Comparison of ENCODE assay signal across 18 cellular contexts in genomic region chr10:22278441-22278782, GRCh38. TPM values are rescaled to one million over a fixed set of nuclear protein-coding genes. Genes with fewer than 3 reads are reported as not detected.
DNase-seq lines count a peak whose midpoint lies in the region; ATAC-seq and TF ChIP-seq lines count a peak whose summit lies in the region.
"Had no signal": no experiment of that assay in that cellular context is flagged by ENCODE, and none has a peak within 500 bp of the region (broad histone marks: within the 10 kb centered on the region; RNA-seq: fewer than 3 reads in every experiment).

No MANE protein-coding gene starts in this region.

- peaks cover 8% of the 10 kb centered on the region for H3K4me1 ChIP-seq in neural progenitor cell
- no peaks in the 10 kb centered on the region for H3K4me1 ChIP-seq in CD4-positive, alpha-beta memory T cell (ENCODE audit: insufficient read depth, low read length)

- POLR2A ChIA-PET in CD4-positive, alpha-beta memory T cell (lab: Charles Lee; ENCODE audit: partially characterized antibody), result no interaction called here

- no peaks in the 10 kb centered on the region for H3K4me1 Mint-ChIP-seq in Calu3 (ENCODE audit: low read depth, unreplicated experiment)
- peaks cover 10% of the 10 kb centered on the region for H3K4me1 Mint-ChIP-seq in neural progenitor cell
- no peaks in the 10 kb centered on the region for H3K4me1 Mint-ChIP-seq in CD4-positive, alpha-beta memory T cell
- H3K4me1 Mint-ChIP-seq: IgD-negative memory B cell had no signal

- peaks cover 9% of the 10 kb centered on the region for H3K36me3 Mint-ChIP-seq in Calu3 (ENCODE audit: insufficient read depth, unreplicated experiment)
- H3K36me3 Mint-ChIP-seq in neural progenitor cell, result no peaks in the 10 kb centered on the region
- no peaks in the 10 kb centered on the region for H3K36me3 Mint-ChIP-seq in CD4-positive, alpha-beta memory T cell
- H3K36me3 Mint-ChIP-seq: IgD-negative memory B cell had no signal

- H3K9me3 Mint-ChIP-seq in Calu3 (ENCODE audit: low read depth, unreplicated experiment), result no peaks in the 10 kb centered on the region
- no peaks in the 10 kb centered on the region for H3K9me3 Mint-ChIP-seq in neural progenitor cell
- H3K9me3 Mint-ChIP-seq in CD4-positive, alpha-beta memory T cell, result no peaks in the 10 kb centered on the region
- H3K9me3 Mint-ChIP-seq: H9 had no signal

- DNase-seq in Calu3 (no peak), LoVo (ENCODE audit: low spot score) (peak; percentile 16), neural progenitor cell (ENCODE audit: low spot score) (no peak), NCI-H2107 treated with DMSO at 0.1 percent for 48 hours (lab: John Stamatoyannopoulos, UW; ENCODE audit: unreplicated experiment) (no peak)
- DNase-seq in CD4-positive, alpha-beta memory T cell, result no peak
- DNase-seq: C1 segment of cervical spinal cord, DMS 273 treated with DMSO at 0.1 percent for 48 hours, GDM1, H9, Kasumi-1, MM.1S, NCI-H1092, NCI-H2081, NCI-H82 had no signal

- H3K27ac ChIP-seq in VCaP (peak overlapping the region; percentile 57; the same call in 1 of the 2 replicates), neural progenitor cell (no peak overlapping the region)
- no peak overlapping the region for H3K27ac ChIP-seq in CD4-positive, alpha-beta memory T cell (ENCODE audit: low read depth, low read length)
- H3K27ac ChIP-seq: HL-60 had no signal

- H3K27ac Mint-ChIP-seq in Calu3 (ENCODE audit: unreplicated experiment) (no peak overlapping the region), neural progenitor cell (no peak overlapping the region)
- H3K27ac Mint-ChIP-seq in CD4-positive, alpha-beta memory T cell, result peak overlapping the region in 1 of 7 donors; percentile 32
- H3K27ac Mint-ChIP-seq: H9 had no signal

- H3K27me3 ChIP-seq in neural progenitor cell, result no peaks in the 10 kb centered on the region
- no peaks in the 10 kb centered on the region for H3K27me3 ChIP-seq in CD4-positive, alpha-beta memory T cell (ENCODE audit: insufficient read depth, low read length)

- H3K27me3 Mint-ChIP-seq in Calu3 (ENCODE audit: unreplicated experiment) (peaks cover 19% of the 10 kb centered on the region), neural progenitor cell (ENCODE audit: insufficient read depth, low read depth) (peaks cover 5% of the 10 kb centered on the region)
- H3K27me3 Mint-ChIP-seq in CD4-positive, alpha-beta memory T cell, result peaks cover 5 to 10% of the 10 kb centered on the region in 2 donors

- TF ChIP-seq CTCF in Calu3 (IDR thresholded peaks at IDR 0.05; ENCODE audit: unreplicated experiment), result no peak
- TF ChIP-seq CTCF in VCaP (conservative IDR thresholded peaks at IDR 0.05), result no peak
- TF ChIP-seq CTCF in neural progenitor cell (IDR thresholded peaks at IDR 0.05), result no peak

- no peaks in the 10 kb centered on the region for H3F3A ChIP-seq in neural progenitor cell (ENCODE audit: low read depth)

- no peaks in the 10 kb centered on the region for H3K9me3 ChIP-seq in neural progenitor cell (ENCODE audit: low read depth)
- H3K9me3 ChIP-seq in CD4-positive, alpha-beta memory T cell (ENCODE audit: control insufficient read depth in 1 of 2, low read length in 2 of 2), result no peaks in the 10 kb centered on the region

- ATAC-seq in HG03135 (IDR thresholded peaks at IDR 0.05; ENCODE audit: unreplicated experiment), result no peak

- no peak overlapping the region for H3K9ac ChIP-seq in neural progenitor cell

- no peak overlapping the region for H3K4me2 ChIP-seq in neural progenitor cell

- H4K20me1 ChIP-seq in neural progenitor cell (ENCODE audit: low read depth), result no peaks in the 10 kb centered on the region

- no peaks in the 10 kb centered on the region for H3K36me3 ChIP-seq in neural progenitor cell
- H3K36me3 ChIP-seq in CD4-positive, alpha-beta memory T cell (ENCODE audit: insufficient read depth, low read length), result no peaks in the 10 kb centered on the region

- H3K79me2 ChIP-seq in neural progenitor cell (ENCODE audit: low read depth), result no peaks in the 10 kb centered on the region

- BruUV-seq in Calu3 (replicated peaks; lab: Mats Ljungman, UMichigan), result no TSS peak

- CTCF ChIA-PET in Calu3 (lab: Charles Lee), result no interaction called here
- CTCF ChIA-PET in CD4-positive, alpha-beta memory T cell (lab: Charles Lee; ENCODE audit: partially characterized antibody), result interaction anchor here (1.0 kb wide), 1 partner anchor 8 kb away, joined by 3 read pairs; no protein-coding TSS in a partner anchor

- intact Hi-C loops in Calu3 (cut with micrococcal nuclease; ENCODE audit: unreplicated experiment), result no loop called here
- intact Hi-C loops in CD4-positive, alpha-beta memory T cell (cut with micrococcal nuclease), result no loop called here

- no peak overlapping the region for H3K4me3 ChIP-seq in neural progenitor cell
- H3K4me3 ChIP-seq in CD4-positive, alpha-beta memory T cell (ENCODE audit: low read length in 2 of 2), result no peak overlapping the region

- H2AFZ ChIP-seq in neural progenitor cell (replicated peaks), result peak overlapping the region; percentile 59

- peak overlapping the region; percentile 70 for H3K4me3 Mint-ChIP-seq in Calu3 (ENCODE audit: low read depth, unreplicated experiment)
- no peak overlapping the region for H3K4me3 Mint-ChIP-seq in neural progenitor cell
- peak overlapping the region in 1 of 8 donors; percentile 75 for H3K4me3 Mint-ChIP-seq in CD4-positive, alpha-beta memory T cell
- H3K4me3 Mint-ChIP-seq: H9 had no signal

RNA-seq across cellular contexts. Expression of gene COMMD3, which starts 37.8 kb away (rescaled TPM):
- total RNA-seq in Calu3 (2022) (28.9 and 39.5 TPM in 2 replicates), neural progenitor cell (ENCODE audit: low replicate concordance) (13.6 and 16.3 TPM in 2 replicates)
- 10 to 100 TPM; 67.9 to 68.5 TPM for total RNA-seq in CD4-positive, alpha-beta memory T cell
- 10 to 100 TPM; 71.1 to 88.1 TPM for polyA plus RNA-seq in CD4-positive, alpha-beta memory T cell

RNA-seq across cellular contexts. Expression of gene BMI1, which starts 42.5 kb away (rescaled TPM):
- total RNA-seq in Calu3 (2022) (31.2 and 41.6 TPM in 2 replicates), neural progenitor cell (ENCODE audit: low replicate concordance) (39.9 and 59.1 TPM in 2 replicates)
- total RNA-seq in CD4-positive, alpha-beta memory T cell, result 100 to 1,000 TPM in 1 of 2 experiments, 10 to 100 TPM in 1; 99.0 to 108 TPM
- 10 to 100 TPM; 40.5 to 54.5 TPM for polyA plus RNA-seq in CD4-positive, alpha-beta memory T cell
